In the genomic region with DNA sequence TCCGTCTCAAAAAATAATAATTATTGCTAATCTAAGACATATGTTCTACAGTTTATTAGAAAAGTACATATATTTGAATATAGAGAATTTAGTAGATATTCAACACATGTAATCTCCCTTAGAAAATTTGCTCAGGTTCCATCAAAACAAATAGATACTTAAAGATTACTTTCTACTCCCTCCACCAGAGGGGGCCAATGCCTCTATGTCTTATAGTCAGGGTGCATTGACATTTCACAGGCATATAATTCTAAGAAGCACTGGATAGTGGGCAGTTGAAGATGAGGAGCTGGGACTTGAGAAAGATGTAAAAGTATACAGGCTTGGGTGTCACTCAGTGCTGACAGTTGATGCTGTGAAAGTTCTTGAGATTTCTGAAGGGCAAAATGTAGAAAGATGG, we compare ENCODE assay signal across 9 cellular contexts.
DNase-seq lines count a peak whose midpoint lies in the region; ATAC-seq, FAIRE-seq and TF ChIP-seq lines count a peak whose summit lies in the region.
"Had no signal": no experiment of that assay in that cellular context is flagged by ENCODE, and none has a peak within 500 bp of the region (broad histone marks: within the 10 kb centered on the region; RNA-seq: fewer than 3 reads in every experiment).

No MANE protein-coding gene starts in this region.

- CTCF ChIA-PET in K562 (lab: Yijun Ruan, JAX; ENCODE audit: low intra/inter-chr PET ratio), result interaction anchor here (0.8 kb wide), 1 partner anchor 295 kb away, joined by 7 read pairs; no protein-coding TSS in a partner anchor

- H3K27me3 ChIP-seq in Karpas-422 (ENCODE audit: low read length), result no peaks in the 10 kb centered on the region
- H3K27me3 ChIP-seq in K562 (ENCODE audit: control insufficient read depth in 2 of 2, insufficient read depth in 2 of 2, low read length in 2 of 2), result no peaks in the 10 kb centered on the region
- no peaks in the 10 kb centered on the region for H3K27me3 ChIP-seq in neuronal stem cell (ENCODE audit: control insufficient read depth in 3 of 3, insufficient read depth in 3 of 3, low read depth in 1 of 3, low read length in 3 of 3)

- peak; percentile 56 to 79 for TF ChIP-seq RAD21 in K562 (CRISPR knock-in tag; conservative IDR thresholded peaks at IDR 0.05 in 1 of 2, IDR thresholded peaks at IDR 0.05 in 1 of 2)

- no peaks in the 10 kb centered on the region for H3K79me1 ChIP-seq in neuronal stem cell (ENCODE audit: low read depth, low read length)

- ATAC-seq in K562, result peak; percentile 74

- no peak overlapping the region for H3K18ac ChIP-seq in neuronal stem cell (ENCODE audit: low read length)

- in situ Hi-C loops in K562 (cut with MboI), result no loop called here

- H3K4ac ChIP-seq in neuronal stem cell (ENCODE audit: low read length), result no peak overlapping the region

- H3K9me3 ChIP-seq in Karpas-422 (ENCODE audit: low read length), result no peaks in the 10 kb centered on the region
- no peaks in the 10 kb centered on the region for H3K9me3 ChIP-seq in K562 (replicated peaks; ENCODE audit: control insufficient read depth, insufficient read depth, low read depth, low read length)
- H3K9me3 ChIP-seq in neuronal stem cell (replicated peaks in 1 of 2; ENCODE audit: control insufficient read depth in 2 of 2, insufficient read depth in 1 of 2, low read depth in 1 of 2, low read length in 2 of 2), result no peaks in the 10 kb centered on the region

- no peaks in the 10 kb centered on the region for H3K4me1 ChIP-seq in Karpas-422 (ENCODE audit: low read length)
- no peaks in the 10 kb centered on the region for H3K4me1 ChIP-seq in K562 (replicated peaks in 1 of 2; ENCODE audit: control insufficient read depth in 2 of 2, insufficient read depth in 2 of 2, low read length in 2 of 2)
- no peaks in the 10 kb centered on the region for H3K4me1 ChIP-seq in neuronal stem cell (ENCODE audit: control insufficient read depth in 2 of 2, insufficient read depth in 1 of 2, low read depth in 1 of 2, low read length in 2 of 2)

- no peak overlapping the region for H3K4me3 ChIP-seq in Karpas-422 (ENCODE audit: low read length)
- H3K4me3 ChIP-seq in K562, result no peak overlapping the region
- H3K4me3 ChIP-seq in neuronal stem cell (ENCODE audit: low read length in 2 of 2), result no peak overlapping the region

- no peak overlapping the region for H3K27ac ChIP-seq in Karpas-422 (ENCODE audit: low read length)
- no peak overlapping the region for H3K27ac ChIP-seq in K562 (ENCODE audit: extremely low read depth, low read depth, low read length)
- no peak overlapping the region for H3K27ac ChIP-seq in neuronal stem cell (replicated peaks; ENCODE audit: low read length)

- H3K9me2 ChIP-seq in Karpas-422 (replicated peaks; ENCODE audit: insufficient read depth, low read length), result no peaks in the 10 kb centered on the region

- H3K4me2 ChIP-seq in Karpas-422 (ENCODE audit: low read depth, low read length, poor library complexity, severe bottlenecking) (no peak overlapping the region), K562 (ENCODE audit: insufficient read depth, low read length) (no peak overlapping the region), neuronal stem cell (ENCODE audit: insufficient read depth, low read length, poor library complexity, severe bottlenecking) (no peak overlapping the region)

- H3K14ac ChIP-seq in neuronal stem cell (ENCODE audit: low read length), result no peak overlapping the region

- H3K79me2 ChIP-seq in Karpas-422 (ENCODE audit: low read length), result no peaks in the 10 kb centered on the region
- H3K79me2 ChIP-seq in K562 (ENCODE audit: control insufficient read depth, insufficient read depth, low read length), result no peaks in the 10 kb centered on the region

- H4K91ac ChIP-seq in neuronal stem cell (ENCODE audit: low read depth, low read length, poor library complexity), result no peak overlapping the region

- H4K20me1 ChIP-seq in Karpas-422 (ENCODE audit: insufficient read depth, low read depth, low read length) (no peaks in the 10 kb centered on the region), K562 (replicated peaks; ENCODE audit: control insufficient read depth, insufficient read depth, low read length) (no peaks in the 10 kb centered on the region)

- peak; percentile 38 to 50 (median 41); a peak in 5 of 6 replicates for TF ChIP-seq CTCF in K562 (IDR thresholded peaks at IDR 0.05 in 2 of 3, conservative IDR thresholded peaks at IDR 0.05 in 1 of 3; ENCODE audit: insufficient read depth in 2 of 3, low read depth in 1 of 3, low read length in 3 of 3)

- H2BK120ac ChIP-seq in neuronal stem cell (ENCODE audit: low read depth, low read length), result no peak overlapping the region

- 14% methylated on average over 1 of the region's 1 CpG for WGBS in K562 (ENCODE audit: insufficient coverage, low coverage, missing lambda C conversion rate)
- no CpG with 5 or more reads among the region's 1 CpG for WGBS in neuronal stem cell (ENCODE audit: extremely low coverage in 2 of 2, insufficient read length in 2 of 2, insufficient replicate concordance in 1 of 2), 2 donors

- no peak for TF ChIP-seq EP300 in K562 (IDR thresholded peaks at IDR 0.05; ENCODE audit: low read length)

- H3K36me3 ChIP-seq in Karpas-422 (ENCODE audit: insufficient read depth, low read length) (no peaks in the 10 kb centered on the region), K562 (ENCODE audit: control insufficient read depth, insufficient read depth, low read length) (no peaks in the 10 kb centered on the region), neuronal stem cell (replicated peaks in 1 of 2; ENCODE audit: control insufficient read depth in 2 of 2, insufficient read depth in 2 of 2, low read length in 2 of 2) (no peaks in the 10 kb centered on the region)

- H2BK15ac ChIP-seq in neuronal stem cell (ENCODE audit: low read length), result no peak overlapping the region

- H2AFZ ChIP-seq in Karpas-422 (ENCODE audit: low read length) (no peak overlapping the region), K562 (ENCODE audit: low read depth, low read length) (no peak overlapping the region), neuronal stem cell (ENCODE audit: low read length) (no peak overlapping the region)

- DNase-seq in NCI-H146 (lab: John Stamatoyannopoulos, UW), result peak; percentile 12
- DNase-seq in NCI-H146 treated with DMSO at 0.1 percent for 48 hours (lab: John Stamatoyannopoulos, UW; ENCODE audit: unreplicated experiment), result no peak
- DNase-seq in Karpas-422, result peak; percentile 61
- peak; percentile 28 to 73 (median 33) for DNase-seq in K562 (ENCODE audit: extremely low read depth in 1 of 4, low spot score in 3 of 4)
- DNase-seq in neuronal stem cell (ENCODE audit: low spot score), result peak; percentile 5
- no peak for DNase-seq in GM19239 (ENCODE audit: insufficient read length, low spot score)
- no peak for DNase-seq in activated CD4-positive, alpha-beta T cell treated with anti-CD3 and anti-CD28 coated beads, Interleukin-2, amount 50 U/mL, for 4 hours
- DNase-seq in NCI-H128 (lab: John Stamatoyannopoulos, UW; ENCODE audit: unreplicated experiment), result no peak
- DNase-seq: activated B cell treated with CpG ODN at 0.5 μM for 24 hours had no signal

- peak; percentile 37 for FAIRE-seq in K562 (lab: Jason Lieb, UNC)
- FAIRE-seq in GM19239 (lab: Jason Lieb, UNC), result no peak

- no peak overlapping the region for H2BK12ac ChIP-seq in neuronal stem cell (ENCODE audit: low read length)

- H3K9me1 ChIP-seq in K562 (ENCODE audit: control insufficient read depth, insufficient read depth, low read length), result no peaks in the 10 kb centered on the region

- TF ChIP-seq POLR2A in K562 (conservative IDR thresholded peaks at IDR 0.05), result no peak

- BruUV-seq in K562 (replicated peaks; lab: Mats Ljungman, UMichigan), result no TSS peak

- intact Hi-C loops in K562 (cut with micrococcal nuclease), result loop anchor here (1.0 to 10.0 kb wide), 5 partner anchors 169 to 499 kb away; no protein-coding TSS in a partner anchor

- H2AK5ac ChIP-seq in neuronal stem cell (ENCODE audit: low read depth, low read length), result no peak overlapping the region

- no peak overlapping the region for H4K8ac ChIP-seq in neuronal stem cell (ENCODE audit: low read depth, low read length)

- POLR2A ChIA-PET in K562 (lab: Yijun Ruan, JAX), result no interaction called here

- no peak overlapping the region for H2BK5ac ChIP-seq in neuronal stem cell (ENCODE audit: low read length)

- H3K9ac ChIP-seq in Karpas-422 (ENCODE audit: low read length) (no peak overlapping the region), K562 (ENCODE audit: insufficient read depth in 1 of 2, low read depth in 2 of 2, low read length in 2 of 2) (no peak overlapping the region), neuronal stem cell (ENCODE audit: low read depth, low read length, poor library complexity) (no peak overlapping the region)

- no peak overlapping the region for H3K23ac ChIP-seq in neuronal stem cell (ENCODE audit: low read depth, low read length, poor library complexity)

TF ChIP-seq in K562, 482 proteins besides CTCF, POLR2A, EP300 and RAD21:
- TF ChIP-seq SMC3 (conservative IDR thresholded peaks at IDR 0.05; ENCODE audit: insufficient read depth, low read depth, low read length) (peak; percentile 53; the same call in 1 of the 2 replicates), ASH1L (IDR thresholded peaks at IDR 0.05; ENCODE audit: borderline replicate concordance, low read depth, partially characterized antibody) (no peak), DEAF1 (CRISPR knock-in tag; IDR thresholded peaks at IDR 0.05) (peak; percentile 34; the same call in 1 of the 2 replicates)

Comparison
In these comparisons a context has a peak if more than half of its experiments do, and no peak if none do; other contexts are left out.
1. DNase-seq: peak in NCI-H146 (single experiment), Karpas-422 (single experiment), K562 (4 of 4) and neuronal stem cell (single experiment); none in NCI-H146 treated with DMSO at 0.1 percent for 48 hours (single experiment), GM19239 (single experiment), activated CD4-positive, alpha-beta T cell treated with anti-CD3 and anti-CD28 coated beads, Interleukin-2, amount 50 U/mL, for 4 hours (0 of 2) and NCI-H128 (single experiment).